1 cellular context compared by ENCODE assay signal in genomic region chr7:189719-190118, GRCh38.
TF ChIP-seq lines count a peak whose summit lies in the region.

No MANE protein-coding gene starts in this region.

TF ChIP-seq in SK-N-SH treated with all-trans-retinoic acid at 6 μM for 48 hours, 23 proteins besides CTCF, POLR2A, EP300 and RAD21 (continued from another document):
- TF ChIP-seq CSRNP3 (CRISPR knock-in tag; IDR thresholded peaks at IDR 0.05) (no peak), ZNF565 (CRISPR knock-in tag; conservative IDR thresholded peaks at IDR 0.05; ENCODE audit: low read depth) (no peak), ZNF8 (CRISPR knock-in tag; IDR thresholded peaks at IDR 0.05) (no peak), ISL1 (CRISPR knock-in tag; IDR thresholded peaks at IDR 0.05) (no peak), ZFP3 (CRISPR knock-in tag; IDR thresholded peaks at IDR 0.05) (no peak)
